In the genomic region with DNA sequence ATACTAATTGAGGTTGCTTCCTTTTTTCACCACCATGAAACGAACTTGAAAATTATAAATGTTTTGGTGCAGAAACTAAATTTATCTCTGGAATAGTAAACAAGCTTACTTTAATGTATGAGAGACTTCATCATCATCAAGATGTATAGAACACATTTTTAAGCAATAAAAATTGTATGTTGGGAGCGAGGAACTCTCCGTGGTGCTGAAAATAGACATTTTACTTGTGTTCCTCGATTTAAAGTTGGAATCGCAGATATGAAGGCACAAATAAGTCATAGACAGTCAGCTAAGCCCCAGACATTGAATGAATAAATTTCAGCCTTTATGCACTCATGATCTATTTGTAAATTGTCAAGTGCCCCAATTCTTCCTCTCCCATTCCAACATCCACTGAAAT, we compare ENCODE assay signal across 14 cellular contexts.
DNase-seq lines count a peak whose midpoint lies in the region; ATAC-seq, FAIRE-seq and TF ChIP-seq lines count a peak whose summit lies in the region.
"Had no signal": no experiment of that assay in that cellular context is flagged by ENCODE, and none has a peak within 500 bp of the region (broad histone marks: within the 10 kb centered on the region; RNA-seq: fewer than 3 reads in every experiment).

No MANE protein-coding gene starts in this region.

- peaks cover 15% of the 10 kb centered on the region for H3K4me1 Mint-ChIP-seq in astrocyte (ENCODE audit: low read depth, unreplicated experiment)
- H3K4me1 Mint-ChIP-seq: activated naive CD4-positive, alpha-beta T cell treated with anti-CD3 and anti-CD28 coated beads, Interleukin-2, amount 50 U/mL, for 24 hours; CD14-positive monocyte; nephron had no signal

- no peak overlapping the region for H2AFZ ChIP-seq in GM23248
- no peak overlapping the region for H2AFZ ChIP-seq in Karpas-422 (ENCODE audit: low read length)
- no peak overlapping the region for H2AFZ ChIP-seq in astrocyte (ENCODE audit: low read depth, low read length)

- H3K4me1 ChIP-seq in GM23248 (ENCODE audit: insufficient read depth) (peaks cover 27% of the 10 kb centered on the region), Karpas-422 (ENCODE audit: low read length) (no peaks in the 10 kb centered on the region), astrocyte (ENCODE audit: insufficient read depth, low read length) (peaks cover 17% of the 10 kb centered on the region)
- H3K4me1 ChIP-seq: esophagus muscularis mucosa, right atrium auricular region, tibial nerve had no signal

- WGBS in GM23248 (ENCODE audit: low coverage in 1 of 2, low lambda C conversion rate in 2 of 2, missing lambda C conversion rate in 2 of 2), 2 experiments = 52% methylated on average over 5 of the region's 5 CpGs

- H3K9me3 ChIP-seq in GM23248 (ENCODE audit: low read depth) (no peaks in the 10 kb centered on the region), Karpas-422 (ENCODE audit: low read length) (no peaks in the 10 kb centered on the region), astrocyte (ENCODE audit: insufficient read depth, low read depth, low read length) (no peaks in the 10 kb centered on the region)
- H3K9me3 ChIP-seq: esophagus muscularis mucosa, right atrium auricular region, tibial nerve had no signal

- H3K27ac ChIP-seq in GM23248 (no peak overlapping the region), Karpas-422 (ENCODE audit: low read length) (no peak overlapping the region), astrocyte (ENCODE audit: low read depth, low read length) (no peak overlapping the region)
- H3K27ac ChIP-seq: esophagus muscularis mucosa, right atrium auricular region, tibial nerve had no signal

- in situ Hi-C loops in GM23248 (cut with MboI) = no loop called here

- no peak overlapping the region for H3K4me3 ChIP-seq in GM23248
- no peak overlapping the region for H3K4me3 ChIP-seq in Karpas-422 (ENCODE audit: low read length)
- no peak overlapping the region for H3K4me3 ChIP-seq in astrocyte (ENCODE audit: insufficient read depth, low read depth, low read length)
- H3K4me3 ChIP-seq: esophagus muscularis mucosa, right atrium auricular region, tibial nerve had no signal

- H3K9me3 Mint-ChIP-seq in astrocyte (ENCODE audit: unreplicated experiment) = no peaks in the 10 kb centered on the region
- H3K9me3 Mint-ChIP-seq: nephron had no signal

- peaks cover 8% of the 10 kb centered on the region; the same call in 1 of the 2 replicates for H3K9me2 ChIP-seq in GM23248 (ENCODE audit: insufficient read depth)
- H3K9me2 ChIP-seq in Karpas-422 (replicated peaks; ENCODE audit: insufficient read depth, low read length) = no peaks in the 10 kb centered on the region

- no peak overlapping the region for H3K4me3 Mint-ChIP-seq in astrocyte (ENCODE audit: unreplicated experiment)
- H3K4me3 Mint-ChIP-seq: activated naive CD4-positive, alpha-beta T cell treated with anti-CD3 and anti-CD28 coated beads, Interleukin-2, amount 50 U/mL, for 24 hours; CD14-positive monocyte; nephron had no signal

- ATAC-seq in HG02840 (IDR thresholded peaks at IDR 0.05; ENCODE audit: low FRiP score, unreplicated experiment) = no peak

- peak; percentile 40 for DNase-seq in GM23248
- DNase-seq in Karpas-422 = peak; percentile 61
- DNase-seq in astrocyte (ENCODE audit: low read depth) = peak; percentile 22
- peak; percentile 19 for DNase-seq in iris pigment epithelial cell (ENCODE audit: low read depth)
- DNase-seq in 8988T = no peak
- DNase-seq in urothelium cell line (ENCODE audit: low spot score) = no peak
- DNase-seq: NCI-H1105 treated with DMSO at 0.1 percent for 48 hours had no signal

- H4K20me1 ChIP-seq in GM23248 (ENCODE audit: insufficient read depth) (no peaks in the 10 kb centered on the region), Karpas-422 (ENCODE audit: insufficient read depth, low read depth, low read length) (no peaks in the 10 kb centered on the region), astrocyte (ENCODE audit: insufficient read depth, low read length) (peaks cover 3% of the 10 kb centered on the region)

- H3K27ac Mint-ChIP-seq in astrocyte (ENCODE audit: unreplicated experiment) = no peak overlapping the region
- H3K27ac Mint-ChIP-seq: activated naive CD4-positive, alpha-beta T cell treated with anti-CD3 and anti-CD28 coated beads, Interleukin-2, amount 50 U/mL, for 24 hours; CD14-positive monocyte; nephron had no signal

- H3K4me2 ChIP-seq in GM23248 (ENCODE audit: unreplicated experiment) (no peak overlapping the region), Karpas-422 (ENCODE audit: low read depth, low read length, poor library complexity, severe bottlenecking) (no peak overlapping the region), astrocyte (ENCODE audit: low read length) (no peak overlapping the region)

- FAIRE-seq in astrocyte (lab: Jason Lieb, UNC) (no peak), urothelium cell line (lab: Jason Lieb, UNC) (no peak)

- H3K79me2 ChIP-seq in GM23248 (ENCODE audit: insufficient read depth) (no peaks in the 10 kb centered on the region), Karpas-422 (ENCODE audit: low read length) (no peaks in the 10 kb centered on the region), astrocyte (ENCODE audit: insufficient read depth, low read length) (no peaks in the 10 kb centered on the region)

- peaks cover 13% of the 10 kb centered on the region; the same call in 1 of the 2 replicates for H3F3A ChIP-seq in GM23248 (ENCODE audit: insufficient read depth)

- H3K36me3 ChIP-seq in GM23248 (ENCODE audit: low read depth) (no peaks in the 10 kb centered on the region), Karpas-422 (ENCODE audit: insufficient read depth, low read length) (no peaks in the 10 kb centered on the region), astrocyte (ENCODE audit: insufficient read depth, low read length) (no peaks in the 10 kb centered on the region)
- H3K36me3 ChIP-seq: esophagus muscularis mucosa, right atrium auricular region, tibial nerve had no signal

- peaks cover 13% of the 10 kb centered on the region for H3K27me3 Mint-ChIP-seq in astrocyte (ENCODE audit: low read depth, unreplicated experiment)
- H3K27me3 Mint-ChIP-seq: activated naive CD4-positive, alpha-beta T cell treated with anti-CD3 and anti-CD28 coated beads, Interleukin-2, amount 50 U/mL, for 24 hours had no signal

- TF ChIP-seq CTCF in astrocyte (IDR thresholded peaks at IDR 0.05; ENCODE audit: insufficient read depth, low read depth, low read length) = no peak

- H3K9ac ChIP-seq in GM23248 (no peak overlapping the region), Karpas-422 (ENCODE audit: low read length) (no peak overlapping the region), astrocyte (ENCODE audit: low read length) (no peak overlapping the region)

- H3K27me3 ChIP-seq in GM23248 (replicated peaks; ENCODE audit: insufficient read depth) (no peaks in the 10 kb centered on the region), Karpas-422 (ENCODE audit: low read length) (no peaks in the 10 kb centered on the region), astrocyte (ENCODE audit: insufficient read depth, low read length) (no peaks in the 10 kb centered on the region)
- H3K27me3 ChIP-seq: esophagus muscularis mucosa, right atrium auricular region, tibial nerve had no signal

- H3K36me3 Mint-ChIP-seq in astrocyte (ENCODE audit: low read depth, unreplicated experiment) = no peaks in the 10 kb centered on the region
- H3K36me3 Mint-ChIP-seq: activated naive CD4-positive, alpha-beta T cell treated with anti-CD3 and anti-CD28 coated beads, Interleukin-2, amount 50 U/mL, for 24 hours; CD14-positive monocyte had no signal

Comparison
In these comparisons a context has a peak if more than half of its experiments do, and no peak if none do; other contexts are left out.
1. DNase-seq: peak in GM23248 (single experiment), Karpas-422 (single experiment), astrocyte (single experiment) and iris pigment epithelial cell (single experiment); none in 8988T (single experiment) and urothelium cell line (single experiment).